In genomic region chr6:7899046-7899888, GRCh38 we compare ENCODE assay signal across 10 cellular contexts. TPM values are rescaled to one million over a fixed set of nuclear protein-coding genes. Genes with fewer than 3 reads are reported as not detected.
DNase-seq lines count a peak whose midpoint lies in the region; ATAC-seq and TF ChIP-seq lines count a peak whose summit lies in the region.
"Had no signal": no experiment of that assay in that cellular context is flagged by ENCODE, and none has a peak within 500 bp of the region (broad histone marks: within the 10 kb centered on the region; RNA-seq: fewer than 3 reads in every experiment).

No MANE protein-coding gene starts in this region.

- H3K36me3 ChIP-seq in MM.1S (replicated peaks; ENCODE audit: insufficient read depth, low read length) = peaks cover 46% of the 10 kb centered on the region
- H3K36me3 ChIP-seq in transverse colon = peaks cover 0 to 40% (median 19%) of the 10 kb centered on the region in 4 donors

- intact Hi-C loops in cardiac septum (cut with DNase I) = no loop called here
- intact Hi-C loops in right cardiac atrium (cut with DNase I) = no loop called here
- intact Hi-C loops in transverse colon (cut with DNase I; ENCODE audit: low total_unique reads) = no loop called here
- intact Hi-C loops in lower leg skin (cut with DNase I; ENCODE audit: low total_unique reads) = no loop called here

- H3K9me3 ChIP-seq in right cardiac atrium (ENCODE audit: control insufficient read depth, low read length) (no peaks in the 10 kb centered on the region), MM.1S (replicated peaks; ENCODE audit: insufficient read depth, low read length) (no peaks in the 10 kb centered on the region), transverse colon (no peaks in the 10 kb centered on the region)

- H3K27me3 ChIP-seq in right cardiac atrium (ENCODE audit: control insufficient read depth, insufficient read depth) (no peaks in the 10 kb centered on the region), MM.1S (replicated peaks; ENCODE audit: insufficient read depth, low read length) (no peaks in the 10 kb centered on the region), transverse colon (no peaks in the 10 kb centered on the region)

- H3K4me2 ChIP-seq in MM.1S (ENCODE audit: low read depth, low read length) = peak overlapping the region; percentile 100

- no peaks in the 10 kb centered on the region for H3K9me2 ChIP-seq in MM.1S (replicated peaks; ENCODE audit: insufficient read depth, low read length)

- TF ChIP-seq CTCF in MM.1S (IDR thresholded peaks at IDR 0.05; ENCODE audit: low read length) (peak; percentile 40), transverse colon (IDR thresholded peaks at IDR 0.05) (peak in 2 of 5 experiments; percentile 15 to 39), lower leg skin (IDR thresholded peaks at IDR 0.05) (no peak)

- peaks cover 97% of the 10 kb centered on the region for H3K79me2 ChIP-seq in MM.1S (ENCODE audit: low read length)

- peaks cover 100% of the 10 kb centered on the region for H3F3A ChIP-seq in MM.1S (ENCODE audit: insufficient read depth, low read length)

- no peak overlapping the region for H2AFZ ChIP-seq in MM.1S (ENCODE audit: low read length)

- in situ Hi-C loops in transverse colon (cut with MboI; ENCODE audit: low pct_ligation_motif_present in 1 of 4, low pct_unique_long_range_greater_than_20kb in 1 of 4, low sequenced_read_pairs in 3 of 4) = loop anchor here in 1 of 4 donors (10.0 kb wide), 1 partner anchor 86 kb away; no protein-coding TSS in a partner anchor

- H3K27ac ChIP-seq in right cardiac atrium (ENCODE audit: low read length) (no peak overlapping the region), MM.1S (ENCODE audit: low read length) (peak overlapping the region; percentile 100), transverse colon (peak overlapping the region in 3 of 4 donors; percentile 11 to 48 (median 33))

- ATAC-seq in right cardiac atrium (no peak), GM18517 (IDR thresholded peaks at IDR 0.05; ENCODE audit: unreplicated experiment) (no peak)

- 67% methylated on average over 6 of the region's 6 CpGs for WGBS in right cardiac atrium
- WGBS in transverse colon (ENCODE audit: low coverage in 1 of 2), 2 donors = 54 to 77% methylated on average over 4 to 6 of the region's 6 CpGs
- WGBS in lower leg skin, 2 donors = 88 to 89% methylated on average over 6 of the region's 6 CpGs

- H3K4me1 ChIP-seq in right cardiac atrium (ENCODE audit: control insufficient read depth, insufficient read depth, low read length) = no peaks in the 10 kb centered on the region
- H3K4me1 ChIP-seq in MM.1S (ENCODE audit: low read length) = peaks cover 99% of the 10 kb centered on the region
- H3K4me1 ChIP-seq in transverse colon = peaks cover 0 to 15% (median 8%) of the 10 kb centered on the region in 4 donors

- TF ChIP-seq POLR2A in erythroblast (IDR thresholded peaks at IDR 0.05; ENCODE audit: low read length) = no peak
- no peak for TF ChIP-seq POLR2A in transverse colon (IDR thresholded peaks at IDR 0.05)
- no peak for TF ChIP-seq POLR2A in lower leg skin (IDR thresholded peaks at IDR 0.05)

- H3K4me3 ChIP-seq in right cardiac atrium (ENCODE audit: low read length) (no peak overlapping the region), MM.1S (ENCODE audit: low read length) (peak overlapping the region; percentile 14; the same call in 1 of the 2 replicates), transverse colon (no peak overlapping the region), lower leg skin (ENCODE audit: low read depth, poor library complexity, severe bottlenecking) (no peak overlapping the region)

- TF ChIP-seq EP300 in transverse colon (IDR thresholded peaks at IDR 0.05; ENCODE audit: low read depth) = no peak

- peak; percentile 38 for DNase-seq in cardiac septum (ENCODE audit: low spot score)
- DNase-seq in right cardiac atrium = no peak
- DNase-seq in MM.1S = peak; percentile 71
- DNase-seq in erythroblast (lab: John Stamatoyannopoulos, UW) = peak; percentile 66 to 88
- peak; percentile 38 for DNase-seq in transverse colon
- no peak for DNase-seq in occipital lobe (lab: John Stamatoyannopoulos, UW)
- DNase-seq in lower leg skin (ENCODE audit: low spot score in 2 of 2) = no peak
- DNase-seq: C1 segment of cervical spinal cord, NCI-H226 had no signal

- no peaks in the 10 kb centered on the region for H4K20me1 ChIP-seq in MM.1S (ENCODE audit: insufficient read depth, low read length)

- peak overlapping the region; percentile 100 for H3K9ac ChIP-seq in MM.1S (ENCODE audit: low read length)

RNA-seq across cellular contexts. Expression of gene TXNDC5, which starts 11.3 kb away (rescaled TPM):
- total RNA-seq in cardiac septum = 50.8 TPM
- 10 to 100 TPM; 47.0 to 59.5 (median 57.4) TPM for total RNA-seq in right cardiac atrium
- 38.2 TPM for polyA plus RNA-seq in right cardiac atrium
- 100 to 1,000 TPM in 1 of 4 donors, 10 to 100 TPM in 3; 17.2 to 217 (median 65.2) TPM for total RNA-seq in transverse colon
- total RNA-seq in occipital lobe = 35.2 TPM
- total RNA-seq in lower leg skin = 10 to 100 TPM; 29.3 to 68.5 (median 44.1) TPM

Comparison
In these comparisons a context has a peak if more than half of its experiments do, and no peak if none do; other contexts are left out.
1. DNase-seq: peak in cardiac septum (single experiment), MM.1S (single experiment), erythroblast (2 of 2) and transverse colon (single experiment); none in right cardiac atrium (0 of 3), occipital lobe (single experiment) and lower leg skin (0 of 2).